Comparison of ENCODE assay signal across 8 cellular contexts in genomic region chr7:75414708-75415427, GRCh38. TPM values are rescaled to one million over a fixed set of nuclear protein-coding genes. Genes with fewer than 3 reads are reported as not detected.
DNase-seq lines count a peak whose midpoint lies in the region; FAIRE-seq and TF ChIP-seq lines count a peak whose summit lies in the region.
"Not testable (repeated sequence)": the region's sequence is repeated elsewhere in the genome, so short reads cannot be mapped to it uniquely, and the experiment has no call there.

No MANE protein-coding gene starts in this region.

- FAIRE-seq in astrocyte (lab: Jason Lieb, UNC), result not testable (repeated sequence)

- H3K36me3 ChIP-seq in astrocyte (ENCODE audit: insufficient read depth, low read length), result not testable (repeated sequence)

- not testable (repeated sequence) for H3K9ac ChIP-seq in astrocyte (ENCODE audit: low read length)

- H3K4me2 ChIP-seq in astrocyte (ENCODE audit: low read length), result peak overlapping the region; percentile 15

- H2AFZ ChIP-seq in astrocyte (ENCODE audit: low read depth, low read length), result not testable (repeated sequence)

- not testable (repeated sequence) for H3K9me3 ChIP-seq in astrocyte (ENCODE audit: insufficient read depth, low read depth, low read length)

- not testable (repeated sequence) for H3K79me2 ChIP-seq in astrocyte (ENCODE audit: insufficient read depth, low read length)

- not testable (repeated sequence) for H4K20me1 ChIP-seq in astrocyte (ENCODE audit: insufficient read depth, low read length)

- intact Hi-C loops in activated CD4-positive, alpha-beta T cell treated with anti-CD3 and anti-CD28 coated beads, Interleukin-2, amount 10 ng/mL, durations not matched to agents 24 days and 14 days (cut with micrococcal nuclease), result not testable (repeated sequence)

- H3K27me3 Mint-ChIP-seq in HFFc6 (ENCODE audit: insufficient read depth); activated CD4-positive, alpha-beta T cell treated with anti-CD3 and anti-CD28 coated beads, Interleukin-2, amount 10 ng/mL, durations not matched to agents 24 days and 14 days; astrocyte (ENCODE audit: low read depth, unreplicated experiment); osteocyte (ENCODE audit: unreplicated experiment): not testable (repeated sequence)

- not testable (repeated sequence) for H3K36me3 Mint-ChIP-seq in HFFc6 (ENCODE audit: low read depth); astrocyte (ENCODE audit: low read depth, unreplicated experiment); osteocyte (ENCODE audit: unreplicated experiment)
- peaks cover 14% of the 10 kb centered on the region for H3K36me3 Mint-ChIP-seq in activated CD4-positive, alpha-beta T cell treated with anti-CD3 and anti-CD28 coated beads, Interleukin-2, amount 10 ng/mL, durations not matched to agents 24 days and 14 days (ENCODE audit: low read depth)

- not testable (repeated sequence) for TF ChIP-seq CTCF in HFFc6 (IDR thresholded peaks at IDR 0.05); astrocyte (IDR thresholded peaks at IDR 0.05; ENCODE audit: insufficient read depth, low read depth, low read length); osteocyte (IDR thresholded peaks at IDR 0.05)

- not testable (repeated sequence) for H3K4me3 ChIP-seq in astrocyte (ENCODE audit: insufficient read depth, low read depth, low read length)

- H3K9me3 Mint-ChIP-seq in HFFc6; activated CD4-positive, alpha-beta T cell treated with anti-CD3 and anti-CD28 coated beads, Interleukin-2, amount 10 ng/mL, durations not matched to agents 24 days and 14 days; astrocyte (ENCODE audit: unreplicated experiment); osteocyte (ENCODE audit: unreplicated experiment): not testable (repeated sequence)

- H3K4me1 Mint-ChIP-seq in HFFc6 (ENCODE audit: low read depth), result peaks cover 12% of the 10 kb centered on the region
- H3K4me1 Mint-ChIP-seq in activated CD4-positive, alpha-beta T cell treated with anti-CD3 and anti-CD28 coated beads, Interleukin-2, amount 10 ng/mL, durations not matched to agents 24 days and 14 days; astrocyte (ENCODE audit: low read depth, unreplicated experiment); osteocyte (ENCODE audit: unreplicated experiment): not testable (repeated sequence)

- peak overlapping the region; percentile 42 for H3K4me3 Mint-ChIP-seq in HFFc6
- H3K4me3 Mint-ChIP-seq in activated CD4-positive, alpha-beta T cell treated with anti-CD3 and anti-CD28 coated beads, Interleukin-2, amount 10 ng/mL, durations not matched to agents 24 days and 14 days; astrocyte (ENCODE audit: unreplicated experiment); osteocyte (ENCODE audit: unreplicated experiment): not testable (repeated sequence)

- H3K4me1 ChIP-seq in astrocyte (ENCODE audit: insufficient read depth, low read length), result not testable (repeated sequence)

- not testable (repeated sequence) for H3K27me3 ChIP-seq in astrocyte (ENCODE audit: insufficient read depth, low read length)

- DNase-seq in CD1c-positive myeloid dendritic cell (ENCODE audit: extremely low spot score) (peak; percentile 36), HFFc6 (peak; percentile 56), RPMI7951 (ENCODE audit: low read depth) (peak; percentile 72), astrocyte (ENCODE audit: low read depth) (peak; percentile 25), foreskin melanocyte (peak; percentile 69), osteocyte (ENCODE audit: extremely low spot score, unreplicated experiment) (peak; percentile 48)
- peak; percentile 49 for DNase-seq in activated CD4-positive, alpha-beta T cell treated with anti-CD3 and anti-CD28 coated beads, Interleukin-2, amount 10 ng/mL, durations not matched to agents 24 days and 14 days
- not testable (repeated sequence) for DNase-seq in epithelial cell of prostate (ENCODE audit: low read depth, low spot score)

- H3K27ac ChIP-seq in astrocyte (ENCODE audit: low read depth, low read length) (peak overlapping the region; percentile 2), epithelial cell of prostate (peak overlapping the region; percentile 48)

- H3K27ac Mint-ChIP-seq in HFFc6, result peak overlapping the region; percentile 73
- not testable (repeated sequence) for H3K27ac Mint-ChIP-seq in activated CD4-positive, alpha-beta T cell treated with anti-CD3 and anti-CD28 coated beads, Interleukin-2, amount 10 ng/mL, durations not matched to agents 24 days and 14 days; osteocyte (ENCODE audit: unreplicated experiment)
- peak overlapping the region; percentile 62 for H3K27ac Mint-ChIP-seq in astrocyte (ENCODE audit: unreplicated experiment)

RNA-seq across cellular contexts. Expression of gene TRIM73, which starts 19.4 kb away (rescaled TPM):
- 1 to 10 TPM in 3 of 6 experiments, under 1 TPM in 3; 0.63 to 2.0 (median 1.00) TPM for total RNA-seq in HFFc6 (2021; fragmentation: NEBNext Ultra II Directional; extraction: Animal tissue kit (Norgen Biotek cat#: 25700))
- total RNA-seq in RPMI7951 (2014; rRNA removed; shearing (Covaris generic)), result under 0.01 and 0.29 TPM in 2 replicates
- total RNA-seq in activated CD4-positive, alpha-beta T cell treated with anti-CD3 and anti-CD28 coated beads, Interleukin-2, amount 10 ng/mL, durations not matched to agents 24 days and 14 days, result 3.8 and 5.8 TPM in 2 replicates
- total RNA-seq in astrocyte (6.1 and 6.9 TPM in 2 replicates), osteocyte (3.2 and 7.4 TPM in 2 replicates)
